ENCODE assay signal across 16 cellular contexts in genomic region chr13:106286811-106287210, GRCh38.
A peak's percentile ranks its signal among the peaks of the same experiment; 100 is the strongest.
DNase-seq lines count a peak whose midpoint lies in the region; ATAC-seq and TF ChIP-seq lines count a peak whose summit lies in the region.
"Had no signal": no experiment of that assay in that cellular context is flagged by ENCODE, and none has a peak within 500 bp of the region (broad histone marks: within the 10 kb centered on the region; RNA-seq: fewer than 3 reads in every experiment).

No MANE protein-coding gene starts in this region.

- no peak for TF ChIP-seq CTCF in OCI-LY3 (IDR thresholded peaks at IDR 0.05; ENCODE audit: low read depth, low read length)
- no peak for TF ChIP-seq CTCF in psoas muscle (IDR thresholded peaks at IDR 0.05)
- TF ChIP-seq CTCF in gastroesophageal sphincter (IDR thresholded peaks at IDR 0.05), result no peak

- no peak overlapping the region for H2AK5ac ChIP-seq in mesendoderm (ENCODE audit: low read length)

- H2AFZ ChIP-seq in OCI-LY3 (ENCODE audit: low read depth, low read length), result no peak overlapping the region

- TF ChIP-seq EP300 in gastroesophageal sphincter (IDR thresholded peaks at IDR 0.05), result no peak

- H3K9me3 ChIP-seq in OCI-LY3 (ENCODE audit: insufficient read depth, low read length) (no peaks in the 10 kb centered on the region), psoas muscle (no peaks in the 10 kb centered on the region), gastroesophageal sphincter (peaks cover 0 to 9% (median 0%) of the 10 kb centered on the region in 3 donors)
- H3K9me3 ChIP-seq: ovary had no signal

- H4K20me1 ChIP-seq in OCI-LY3 (ENCODE audit: insufficient read depth, low read length), result no peaks in the 10 kb centered on the region

- H4K5ac ChIP-seq in mesendoderm (ENCODE audit: low read length), result no peak overlapping the region

- H3K9ac ChIP-seq in OCI-LY3 (ENCODE audit: low read length) (no peak overlapping the region), mesendoderm (ENCODE audit: low read length) (no peak overlapping the region)

- no peaks in the 10 kb centered on the region for H3K27me3 ChIP-seq in OCI-LY3 (ENCODE audit: low read depth, low read length)
- H3K27me3 ChIP-seq in mesendoderm (ENCODE audit: insufficient read depth, low read length, poor library complexity), result no peaks in the 10 kb centered on the region
- H3K27me3 ChIP-seq in psoas muscle (ENCODE audit: insufficient read depth in 3 of 3, low read length in 2 of 3), result no peaks in the 10 kb centered on the region
- H3K27me3 ChIP-seq in gastroesophageal sphincter, result no peaks in the 10 kb centered on the region
- H3K27me3 ChIP-seq: ovary had no signal

- DNase-seq in ELR (ENCODE audit: low read depth) (peak; percentile 42), mesendoderm (peak; percentile 34), psoas muscle (no peak), AML-193 (lab: John Stamatoyannopoulos, UW) (no peak), caudate nucleus (lab: John Stamatoyannopoulos, UW) (no peak)
- DNase-seq: activated effector memory CD4-positive, alpha-beta T cell treated with Interleukin-2 at 50 U/mL for 16 hours; GDM1; H9; NCI-H146; ovary; stimulated activated CD4-positive, alpha-beta T cell treated with anti-CD3 and anti-CD28 coated beads, Interleukin-2, amount 100 ng/mL, for 48 hours; T-helper 9 cell had no signal

- H3K79me1 ChIP-seq in mesendoderm (ENCODE audit: low read length), result no peaks in the 10 kb centered on the region

- WGBS in mesendoderm (ENCODE audit: extremely low coverage, insufficient coverage, low lambda C conversion rate), result no CpG with 5 or more reads among the region's 3 CpGs
- 31 to 52% (median 49%) methylated on average over 3 of the region's 3 CpGs for WGBS in psoas muscle, 3 donors
- WGBS in gastroesophageal sphincter (ENCODE audit: low coverage in 1 of 2), 2 donors, result 59 to 100% methylated on average over 1 to 3 of the region's 3 CpGs

- H3K36me3 ChIP-seq in OCI-LY3 (replicated peaks; ENCODE audit: low read depth, low read length) (no peaks in the 10 kb centered on the region), mesendoderm (ENCODE audit: control insufficient read depth, insufficient read depth, low read length) (no peaks in the 10 kb centered on the region), psoas muscle (ENCODE audit: insufficient read depth in 1 of 2, low read depth in 1 of 2) (no peaks in the 10 kb centered on the region), gastroesophageal sphincter (no peaks in the 10 kb centered on the region)
- H3K36me3 ChIP-seq: ovary had no signal

- no peaks in the 10 kb centered on the region for H3K4me1 ChIP-seq in OCI-LY3 (ENCODE audit: low read length)
- no peaks in the 10 kb centered on the region for H3K4me1 ChIP-seq in mesendoderm (ENCODE audit: control insufficient read depth, low read depth, low read length)
- no peaks in the 10 kb centered on the region for H3K4me1 ChIP-seq in psoas muscle
- H3K4me1 ChIP-seq in gastroesophageal sphincter, result no peaks in the 10 kb centered on the region

- H2BK5ac ChIP-seq in mesendoderm (ENCODE audit: low read length), result no peak overlapping the region

- TF ChIP-seq POLR2A in gastroesophageal sphincter (IDR thresholded peaks at IDR 0.05), result no peak

- no peak overlapping the region for H3K27ac ChIP-seq in OCI-LY3 (ENCODE audit: low read length)
- H3K27ac ChIP-seq in mesendoderm (ENCODE audit: low read depth, low read length), result no peak overlapping the region
- H3K27ac ChIP-seq in psoas muscle, result no peak overlapping the region
- H3K27ac ChIP-seq in gastroesophageal sphincter, result no peak overlapping the region
- no peak overlapping the region for H3K27ac ChIP-seq in caudate nucleus (ENCODE audit: low read depth, low read length)
- H3K27ac ChIP-seq: epithelial cell of prostate, ovary had no signal

- H3K56ac ChIP-seq in mesendoderm (ENCODE audit: low read length), result no peak overlapping the region

- no peak overlapping the region for H3K23ac ChIP-seq in mesendoderm (ENCODE audit: low read length)

- H3K18ac ChIP-seq in mesendoderm (ENCODE audit: low read length), result no peak overlapping the region

- H3K4me2 ChIP-seq in OCI-LY3 (ENCODE audit: low read length) (0 out of 2 replicates have a peak overlapping the region, but pooled peaks have one; percentile 1), mesendoderm (ENCODE audit: low read length) (no peak overlapping the region)

- H3K4ac ChIP-seq in mesendoderm (ENCODE audit: low read depth, low read length), result no peak overlapping the region

- H3K4me3 ChIP-seq in OCI-LY3 (ENCODE audit: low read length), result no peak overlapping the region
- H3K4me3 ChIP-seq in mesendoderm (ENCODE audit: low read length), result no peak overlapping the region
- no peak overlapping the region for H3K4me3 ChIP-seq in psoas muscle
- no peak overlapping the region for H3K4me3 ChIP-seq in gastroesophageal sphincter
- H3K4me3 ChIP-seq: ovary had no signal

- ATAC-seq in HG02763 (IDR thresholded peaks at IDR 0.05; ENCODE audit: unreplicated experiment) (peak; percentile 86), psoas muscle (no peak), gastroesophageal sphincter (no peak)

- no peak overlapping the region for H2BK120ac ChIP-seq in mesendoderm (ENCODE audit: low read depth, low read length)

- intact Hi-C loops in psoas muscle (cut with DNase I), result no loop called here

- H4K8ac ChIP-seq in mesendoderm (ENCODE audit: low read depth, low read length), result no peak overlapping the region

- H3K79me2 ChIP-seq in OCI-LY3 (ENCODE audit: low read length), result no peaks in the 10 kb centered on the region
- no peaks in the 10 kb centered on the region for H3K79me2 ChIP-seq in mesendoderm (ENCODE audit: control insufficient read depth, insufficient read depth, low read length)

- H2BK15ac ChIP-seq in mesendoderm (replicated peaks; ENCODE audit: low read depth), result no peak overlapping the region

Comparison
In these comparisons a context has a peak if more than half of its experiments do, and no peak if none do; other contexts are left out.
1. DNase-seq: peak in ELR (single experiment) and mesendoderm (single experiment); none in psoas muscle (0 of 2), AML-193 (0 of 2) and caudate nucleus (0 of 61).